In genomic region chr6:34973547-34974248, GRCh38 we compare ENCODE assay signal across 12 cellular contexts.
DNase-seq lines count a peak whose midpoint lies in the region; ATAC-seq and TF ChIP-seq lines count a peak whose summit lies in the region.
"Had no signal": no experiment of that assay in that cellular context is flagged by ENCODE, and none has a peak within 500 bp of the region (broad histone marks: within the 10 kb centered on the region; RNA-seq: fewer than 3 reads in every experiment).

No MANE protein-coding gene starts in this region.

- DNase-seq in AG04450 (ENCODE audit: low read depth, low spot score) (no peak), fibroblast of pulmonary artery (ENCODE audit: low read depth) (peak; percentile 38), GM13976 (ENCODE audit: low spot score) (no peak), COLO829 (ENCODE audit: low spot score) (no peak), pons (ENCODE audit: low spot score) (no peak)
- DNase-seq: activated CD8-positive, alpha-beta memory T cell treated with anti-CD3 and anti-CD28 coated beads, Interleukin-2, amount 10 ng/mL, durations not matched to agents 7 days and 5 days; colonic mucosa; NCI-H1105 treated with DMSO at 0.1 percent for 48 hours; retina had no signal

- no peak overlapping the region for H2AFZ ChIP-seq in OCI-LY3 (ENCODE audit: low read depth, low read length)

- H3K9ac ChIP-seq in OCI-LY3 (ENCODE audit: low read length), result no peak overlapping the region

- H3K4me3 ChIP-seq in AG04450 (ENCODE audit: low read depth, low read length), result no peak overlapping the region
- no peak overlapping the region for H3K4me3 ChIP-seq in OCI-LY3 (ENCODE audit: low read length)
- H3K4me3 ChIP-seq in fibroblast of pulmonary artery (replicated peaks; ENCODE audit: low read depth, low read length), result no peak overlapping the region
- H3K4me3 ChIP-seq: colonic mucosa had no signal

- CTCF ChIA-PET in AG04450 (lab: Charles Lee), result interaction anchor here (0.8 to 4.5 kb wide), 3 partner anchors 11 to 166 kb away, joined by 3 to 28 read pairs (median 10); no protein-coding TSS in a partner anchor

- no peaks in the 10 kb centered on the region for H3K27me3 ChIP-seq in AG04450 (ENCODE audit: control insufficient read depth, insufficient read depth, low read length)
- H3K27me3 ChIP-seq in OCI-LY3 (ENCODE audit: low read depth, low read length), result no peaks in the 10 kb centered on the region
- H3K27me3 ChIP-seq: colonic mucosa had no signal

- H4K20me1 ChIP-seq in OCI-LY3 (ENCODE audit: insufficient read depth, low read length), result no peaks in the 10 kb centered on the region

- no peak overlapping the region for H3K27ac ChIP-seq in AG04450 (ENCODE audit: low read depth, low read length)
- H3K27ac ChIP-seq in OCI-LY3 (ENCODE audit: low read length), result no peak overlapping the region
- H3K27ac ChIP-seq: colonic mucosa had no signal

- POLR2A ChIA-PET in AG04450 (lab: Yijun Ruan, JAX), result no interaction called here

- H3K4me2 ChIP-seq in OCI-LY3 (ENCODE audit: low read length), result no peak overlapping the region

- 0 out of 2 replicates have a peak, but pooled peaks cover 4% of the 10 kb centered on the region for H3K4me1 ChIP-seq in OCI-LY3 (ENCODE audit: low read length)
- H3K4me1 ChIP-seq: colonic mucosa had no signal

- no peaks in the 10 kb centered on the region for H3K36me3 ChIP-seq in OCI-LY3 (replicated peaks; ENCODE audit: low read depth, low read length)
- H3K36me3 ChIP-seq: colonic mucosa had no signal

- in situ Hi-C loops in GM13976 (cut with MboI; ENCODE audit: low sequenced_read_pairs, unreplicated experiment), result no loop called here

- TF ChIP-seq CTCF in AG04450 (IDR thresholded peaks at IDR 0.05; ENCODE audit: low read depth, low read length), result 0 out of 2 replicates have a peak, but pooled peaks have one; percentile 9
- peak; percentile 41 for TF ChIP-seq CTCF in GM12873 (IDR thresholded peaks at IDR 0.05; ENCODE audit: insufficient read depth, low read depth, low read length, missing control alignments)
- TF ChIP-seq CTCF in OCI-LY3 (IDR thresholded peaks at IDR 0.05; ENCODE audit: low read depth, low read length), result peak; percentile 12; the same call in 1 of the 2 replicates
- TF ChIP-seq CTCF in fibroblast of pulmonary artery (IDR thresholded peaks at IDR 0.05; ENCODE audit: low read length, missing control alignments), result peak; percentile 51
- no peak for TF ChIP-seq CTCF in GM13976 (IDR thresholded peaks at IDR 0.05; ENCODE audit: borderline replicate concordance, control extremely low read depth, extremely low read depth, insufficient read depth, missing control alignments)

- no peaks in the 10 kb centered on the region for H3K9me3 ChIP-seq in AG04450 (ENCODE audit: control insufficient read depth, insufficient read depth, low read length)
- H3K9me3 ChIP-seq in OCI-LY3 (ENCODE audit: insufficient read depth, low read length), result no peaks in the 10 kb centered on the region
- H3K9me3 ChIP-seq: colonic mucosa had no signal

- no peak for ATAC-seq in HG03571 (IDR thresholded peaks at IDR 0.05; ENCODE audit: unreplicated experiment)
- ATAC-seq: activated CD8-positive, alpha-beta memory T cell treated with anti-CD3 and anti-CD28 coated beads, Interleukin-2, amount 10 ng/mL, durations not matched to agents 7 days and 5 days had no signal

- no peaks in the 10 kb centered on the region for H3K79me2 ChIP-seq in OCI-LY3 (ENCODE audit: low read length)
